In genomic region chr12:38904932-38905479, GRCh38 we compare ENCODE assay signal across 8 cellular contexts. TPM values are rescaled to one million over a fixed set of nuclear protein-coding genes. Genes with fewer than 3 reads are reported as not detected.
DNase-seq lines count a peak whose midpoint lies in the region; ATAC-seq and TF ChIP-seq lines count a peak whose summit lies in the region.

No MANE protein-coding gene starts in this region.

- ATAC-seq in GM19043 (IDR thresholded peaks at IDR 0.05; ENCODE audit: low read depth, unreplicated experiment) (peak; percentile 58), HG03139 (IDR thresholded peaks at IDR 0.05; ENCODE audit: unreplicated experiment) (peak; percentile 63), left cardiac atrium (peak; percentile 85 to 90)

- intact Hi-C loops in left cardiac atrium (cut with DNase I) = loop anchor here in 1 of 2 donors (5.0 kb wide), 1 partner anchor 238 kb away; no protein-coding TSS in a partner anchor
- intact Hi-C loops in posterior vena cava (cut with DNase I) = no loop called here

- peak overlapping the region; percentile 97 for H3K27ac ChIP-seq in adipose tissue (ENCODE audit: low read depth, low read length)

- no peak for TF ChIP-seq CTCF in AG09309 (IDR thresholded peaks at IDR 0.05; ENCODE audit: control insufficient read depth, insufficient read depth, low read depth, low read length, missing control alignments)

- WGBS in adipose tissue, 3 donors = 0 to 2% (median 2%) methylated on average over 26 to 29 of the region's 29 CpGs

- peak overlapping the region; percentile 70 for H3K4me3 ChIP-seq in AG09309 (ENCODE audit: control insufficient read depth, low read depth, low read length)

- DNase-seq in AG09309 (ENCODE audit: low read depth) (no peak), SK-MEL-5 (ENCODE audit: low read depth, low spot score) (peak; percentile 94), left cardiac atrium (peak; percentile 93), posterior vena cava (ENCODE audit: low spot score) (peak; percentile 96), NCI-H1105 treated with DMSO at 0.1 percent for 48 hours (lab: John Stamatoyannopoulos, UW) (no peak)

- in situ Hi-C loops in SK-MEL-5 (cut with HindIII; ENCODE audit: low pct_unique_long_range_greater_than_20kb, low sequenced_read_pairs) = no loop called here

RNA-seq across cellular contexts. Expression of gene CPNE8, which starts 0.4 kb away (rescaled TPM):
- total RNA-seq in SK-MEL-5 (2014; rRNA removed; shearing (Covaris generic)) = 41.7 and 42.3 TPM in 2 replicates
- 19.4 and 24.3 TPM in 2 replicates for polyA plus RNA-seq in SK-MEL-5 (2015; cell fraction: cytosol; rRNA removed)
- 67.3 and 72.7 TPM in 2 replicates for polyA plus RNA-seq in SK-MEL-5 (2015; cell fraction: nucleus; rRNA removed)
- 1 to 10 TPM; 1.3 to 8.5 (median 7.5) TPM for polyA plus RNA-seq in adipose tissue
- 10 to 100 TPM; 26.4 to 27.6 TPM for total RNA-seq in left cardiac atrium
- 10 to 100 TPM; 18.5 to 22.8 TPM for total RNA-seq in posterior vena cava

Comparison
In these comparisons a context has a peak if more than half of its experiments do, and no peak if none do; other contexts are left out.
1. DNase-seq: peak in SK-MEL-5 (single experiment), left cardiac atrium (single experiment) and posterior vena cava (single experiment); none in AG09309 (single experiment) and NCI-H1105 treated with DMSO at 0.1 percent for 48 hours (single experiment).
2. Peak in every context shown above with its lines, with median percentiles within 50 percentile points of each other: ATAC-seq.